ENCODE assay signal across 17 cellular contexts in the genomic region with DNA sequence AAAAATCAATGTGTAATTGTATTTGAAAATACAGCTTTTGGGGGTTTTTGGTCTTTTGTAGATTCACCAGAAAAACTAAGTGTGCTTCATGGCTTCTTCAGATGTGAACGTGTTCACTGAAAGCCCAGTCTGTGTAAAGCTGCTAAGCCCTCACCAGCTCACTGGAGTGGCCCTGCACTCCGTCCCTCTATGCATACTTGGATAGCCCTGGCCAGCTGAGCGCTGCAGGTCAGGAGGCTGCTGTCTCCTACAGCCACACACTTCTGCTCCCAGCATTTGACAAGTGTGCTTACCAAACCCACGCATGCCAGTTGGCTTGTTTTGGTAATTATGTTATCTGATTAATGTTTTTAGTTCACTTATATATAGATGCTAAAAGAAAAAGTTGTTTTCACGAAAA.
DNase-seq lines count a peak whose midpoint lies in the region; ATAC-seq, FAIRE-seq and TF ChIP-seq lines count a peak whose summit lies in the region.
"Had no signal": no experiment of that assay in that cellular context is flagged by ENCODE, and none has a peak within 500 bp of the region (broad histone marks: within the 10 kb centered on the region; RNA-seq: fewer than 3 reads in every experiment).

No MANE protein-coding gene starts in this region.

- POLR2A ChIA-PET in Caco-2 (lab: Charles Lee) = no interaction called here

- no peaks in the 10 kb centered on the region for H3K27me3 Mint-ChIP-seq in glutamatergic neuron (ENCODE audit: unreplicated experiment)
- H3K27me3 Mint-ChIP-seq in mesothelial cell of epicardium (ENCODE audit: low read depth) = no peaks in the 10 kb centered on the region
- no peaks in the 10 kb centered on the region for H3K27me3 Mint-ChIP-seq in Caco-2 (ENCODE audit: insufficient read depth, unreplicated experiment)

- peaks cover 2% of the 10 kb centered on the region for H3K9me3 Mint-ChIP-seq in glutamatergic neuron (ENCODE audit: unreplicated experiment)
- no peaks in the 10 kb centered on the region for H3K9me3 Mint-ChIP-seq in mesothelial cell of epicardium
- no peaks in the 10 kb centered on the region for H3K9me3 Mint-ChIP-seq in Caco-2 (ENCODE audit: unreplicated experiment)

- intact Hi-C loops in Right ventricle myocardium inferior (cut with DNase I) = no loop called here
- intact Hi-C loops in Right ventricle myocardium superior (cut with DNase I) = no loop called here
- intact Hi-C loops in Caco-2 (cut with micrococcal nuclease; ENCODE audit: unreplicated experiment) = no loop called here

- ATAC-seq in Right ventricle myocardium inferior (peak; percentile 62), Right ventricle myocardium superior (ENCODE audit: poor library complexity) (no peak), GM18868 (IDR thresholded peaks at IDR 0.05; ENCODE audit: unreplicated experiment) (no peak)
- ATAC-seq: CD8-positive, alpha-beta T cell; GM12878; HepG2 had no signal

- no peak overlapping the region for H3K4me3 ChIP-seq in Caco-2 (ENCODE audit: low read depth, low read length)
- H3K4me3 ChIP-seq in small intestine (ENCODE audit: low read depth in 1 of 2, low read length in 2 of 2) = no peak overlapping the region
- H3K4me3 ChIP-seq: GM12878, HAP-1 had no signal

- no peaks in the 10 kb centered on the region for H3K36me3 Mint-ChIP-seq in glutamatergic neuron (ENCODE audit: unreplicated experiment)
- H3K36me3 Mint-ChIP-seq in mesothelial cell of epicardium = peaks cover 10% of the 10 kb centered on the region
- no peaks in the 10 kb centered on the region for H3K36me3 Mint-ChIP-seq in Caco-2 (ENCODE audit: insufficient read depth, unreplicated experiment)
- H3K36me3 Mint-ChIP-seq: CD14-positive monocyte had no signal

- CTCF ChIA-PET in Caco-2 (lab: Charles Lee) = no interaction called here

- H3K4me3 Mint-ChIP-seq in glutamatergic neuron (ENCODE audit: unreplicated experiment) = no peak overlapping the region
- H3K4me3 Mint-ChIP-seq in mesothelial cell of epicardium = no peak overlapping the region
- H3K4me3 Mint-ChIP-seq in Caco-2 (ENCODE audit: unreplicated experiment) = no peak overlapping the region
- H3K4me3 Mint-ChIP-seq: CD14-positive monocyte; CD8-positive, alpha-beta T cell had no signal

- no peak overlapping the region for H3K27ac ChIP-seq in small intestine (ENCODE audit: low read depth in 1 of 2, low read length in 1 of 2)
- H3K27ac ChIP-seq: 22Rv1 had no signal

- DNase-seq in Right ventricle myocardium inferior (ENCODE audit: missing footprints) (no peak), Right ventricle myocardium superior (no peak), glutamatergic neuron (peak; percentile 21), mesothelial cell of epicardium (ENCODE audit: low spot score in 2 of 2, unreplicated experiment in 2 of 2) (no peak), Caco-2 (no peak), small intestine (no peak)
- DNase-seq: CD8-positive, alpha-beta T cell; DMS53; GOT3 had no signal

- H3K9me3 ChIP-seq in Caco-2 (no peaks in the 10 kb centered on the region), small intestine (ENCODE audit: control insufficient read depth, low read depth) (no peaks in the 10 kb centered on the region)
- H3K9me3 ChIP-seq: HAP-1 had no signal

- 91 to 94% (median 92%) methylated on average over 5 of the region's 5 CpGs for WGBS in small intestine, 3 donors

- no peak overlapping the region for H3K27ac Mint-ChIP-seq in glutamatergic neuron (ENCODE audit: unreplicated experiment)
- H3K27ac Mint-ChIP-seq in mesothelial cell of epicardium = peak overlapping the region; percentile 74
- H3K27ac Mint-ChIP-seq in Caco-2 (ENCODE audit: unreplicated experiment) = no peak overlapping the region
- H3K27ac Mint-ChIP-seq: CD14-positive monocyte; CD8-positive, alpha-beta T cell had no signal

- no peaks in the 10 kb centered on the region for H3K27me3 ChIP-seq in Caco-2 (replicated peaks; ENCODE audit: control insufficient read depth, insufficient read depth, low read length)
- H3K27me3 ChIP-seq in small intestine (ENCODE audit: control insufficient read depth in 2 of 2, insufficient read depth in 2 of 2, low read length in 2 of 2) = no peaks in the 10 kb centered on the region

- no peak for FAIRE-seq in small intestine (lab: Jason Lieb, UNC)
- FAIRE-seq: GM12878, GM18507, HepG2, HTR-8/SVneo had no signal

- H3K36me3 ChIP-seq in Caco-2 (ENCODE audit: control insufficient read depth, insufficient read depth, low read length) = no peaks in the 10 kb centered on the region
- H3K36me3 ChIP-seq in small intestine (ENCODE audit: control insufficient read depth in 2 of 2, insufficient read depth in 2 of 2, low read length in 2 of 2) = no peaks in the 10 kb centered on the region
- H3K36me3 ChIP-seq: HAP-1 had no signal

- TF ChIP-seq CTCF in glutamatergic neuron (IDR thresholded peaks at IDR 0.05; ENCODE audit: partially characterized antibody, unreplicated experiment) (no peak), mesothelial cell of epicardium (IDR thresholded peaks at IDR 0.05; ENCODE audit: unreplicated experiment) (no peak), Caco-2 (IDR thresholded peaks at IDR 0.05; ENCODE audit: insufficient read depth in 1 of 2, low read depth in 1 of 2, low read length in 1 of 2, severe bottlenecking in 1 of 2, unreplicated experiment in 1 of 2) (no peak)

- no TSS peak for BruUV-seq in Caco-2 (replicated peaks; lab: Mats Ljungman, UMichigan)

- no peaks in the 10 kb centered on the region for H3K4me1 Mint-ChIP-seq in glutamatergic neuron (ENCODE audit: low read depth, unreplicated experiment)
- H3K4me1 Mint-ChIP-seq in mesothelial cell of epicardium = peaks cover 52% of the 10 kb centered on the region
- no peaks in the 10 kb centered on the region for H3K4me1 Mint-ChIP-seq in Caco-2 (ENCODE audit: low read depth, unreplicated experiment)
- H3K4me1 Mint-ChIP-seq: CD14-positive monocyte had no signal

- H3K4me1 ChIP-seq in Caco-2 = no peaks in the 10 kb centered on the region
- no peaks in the 10 kb centered on the region for H3K4me1 ChIP-seq in small intestine (ENCODE audit: control insufficient read depth in 2 of 2, insufficient read depth in 1 of 2, low read depth in 1 of 2, low read length in 1 of 2)
- H3K4me1 ChIP-seq: HAP-1 had no signal
